Comparison of ENCODE assay signal across 8 cellular contexts in the genomic region with DNA sequence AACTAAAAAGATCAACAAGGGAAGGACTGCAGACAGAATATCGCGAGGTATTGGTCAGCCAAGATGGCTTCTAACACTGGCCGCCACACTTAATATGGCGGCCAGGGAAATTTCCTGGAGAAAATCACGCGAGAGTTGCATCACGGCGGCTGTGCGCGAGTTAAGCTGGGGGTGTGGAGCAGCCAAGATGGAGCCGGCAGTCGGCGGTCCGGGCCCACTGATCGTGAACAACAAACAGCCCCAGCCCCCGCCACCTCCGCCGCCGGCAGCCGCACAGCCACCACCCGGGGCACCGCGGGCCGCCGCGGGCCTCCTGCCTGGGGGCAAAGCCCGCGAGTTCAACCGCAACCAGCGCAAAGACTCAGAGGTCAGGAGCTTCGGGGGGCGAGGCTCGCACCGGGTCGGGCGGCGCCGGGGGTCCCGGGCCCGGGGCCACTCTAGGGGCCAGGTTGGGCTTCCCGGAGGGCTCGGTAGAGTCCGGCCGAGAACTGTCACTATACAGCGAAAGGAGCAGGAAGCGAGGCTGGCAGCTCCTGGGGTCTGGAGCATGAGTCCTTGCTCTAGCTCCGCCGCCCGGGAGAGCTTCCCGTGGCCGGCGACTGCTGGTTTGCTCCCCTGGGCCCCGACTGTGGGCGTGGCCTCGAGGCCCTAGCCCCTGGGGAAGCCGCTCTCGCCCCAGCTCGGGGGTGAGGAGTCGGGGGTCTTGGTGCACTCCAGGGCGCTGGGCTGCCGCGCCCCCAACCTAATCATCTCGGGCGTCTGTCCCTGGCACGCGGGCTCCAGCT. TPM values are rescaled to one million over a fixed set of nuclear protein-coding genes. Genes with fewer than 3 reads are reported as not detected.
DNase-seq lines count a peak whose midpoint lies in the region; ATAC-seq and TF ChIP-seq lines count a peak whose summit lies in the region.

A gene with protein sequence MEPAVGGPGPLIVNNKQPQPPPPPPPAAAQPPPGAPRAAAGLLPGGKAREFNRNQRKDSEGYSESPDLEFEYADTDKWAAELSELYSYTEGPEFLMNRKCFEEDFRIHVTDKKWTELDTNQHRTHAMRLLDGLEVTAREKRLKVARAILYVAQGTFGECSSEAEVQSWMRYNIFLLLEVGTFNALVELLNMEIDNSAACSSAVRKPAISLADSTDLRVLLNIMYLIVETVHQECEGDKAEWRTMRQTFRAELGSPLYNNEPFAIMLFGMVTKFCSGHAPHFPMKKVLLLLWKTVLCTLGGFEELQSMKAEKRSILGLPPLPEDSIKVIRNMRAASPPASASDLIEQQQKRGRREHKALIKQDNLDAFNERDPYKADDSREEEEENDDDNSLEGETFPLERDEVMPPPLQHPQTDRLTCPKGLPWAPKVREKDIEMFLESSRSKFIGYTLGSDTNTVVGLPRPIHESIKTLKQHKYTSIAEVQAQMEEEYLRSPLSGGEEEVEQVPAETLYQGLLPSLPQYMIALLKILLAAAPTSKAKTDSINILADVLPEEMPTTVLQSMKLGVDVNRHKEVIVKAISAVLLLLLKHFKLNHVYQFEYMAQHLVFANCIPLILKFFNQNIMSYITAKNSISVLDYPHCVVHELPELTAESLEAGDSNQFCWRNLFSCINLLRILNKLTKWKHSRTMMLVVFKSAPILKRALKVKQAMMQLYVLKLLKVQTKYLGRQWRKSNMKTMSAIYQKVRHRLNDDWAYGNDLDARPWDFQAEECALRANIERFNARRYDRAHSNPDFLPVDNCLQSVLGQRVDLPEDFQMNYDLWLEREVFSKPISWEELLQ (plus strand): TSS at position 174 of the 785 bp plus-strand sequence. CDS start 14 bp downstream, at position 188.

- H3K27ac ChIP-seq in left lung, result peak within 1 kb of the TSS; percentile 88 to 91

- H3K4me3 Mint-ChIP-seq in activated CD4-positive, alpha-beta T cell treated with anti-CD3 and anti-CD28 coated beads, Interleukin-2, amount 10 ng/mL, durations not matched to agents 7 days and 5 days, result peak within 1 kb of the TSS; percentile 91
- H3K4me3 Mint-ChIP-seq in dendritic cell treated with granulocyte-macrophage colony-stimulating factor and Interleukin-4, amounts not matched to agents 40 ng/mL and 50 ng/mL, for 4 days, result peak within 1 kb of the TSS; percentile 91

- no peaks in the 10 kb centered on the region for H3K27me3 Mint-ChIP-seq in activated CD4-positive, alpha-beta T cell treated with anti-CD3 and anti-CD28 coated beads, Interleukin-2, amount 10 ng/mL, durations not matched to agents 7 days and 5 days
- H3K27me3 Mint-ChIP-seq in dendritic cell treated with granulocyte-macrophage colony-stimulating factor and Interleukin-4, amounts not matched to agents 40 ng/mL and 50 ng/mL, for 4 days, result no peaks in the 10 kb centered on the region

- peaks cover 20% of the 10 kb centered on the region for H3K36me3 Mint-ChIP-seq in activated CD4-positive, alpha-beta T cell treated with anti-CD3 and anti-CD28 coated beads, Interleukin-2, amount 10 ng/mL, durations not matched to agents 7 days and 5 days (ENCODE audit: low read depth)
- peaks cover 31% of the 10 kb centered on the region for H3K36me3 Mint-ChIP-seq in dendritic cell treated with granulocyte-macrophage colony-stimulating factor and Interleukin-4, amounts not matched to agents 40 ng/mL and 50 ng/mL, for 4 days (ENCODE audit: low read depth)

- H3K4me1 ChIP-seq in left lung, result peaks cover 9 to 27% of the 10 kb centered on the region in 2 donors

- TF ChIP-seq CTCF in BJ (IDR thresholded peaks at IDR 0.05; ENCODE audit: insufficient read depth, low read depth, low read length) (no peak), left lung (IDR thresholded peaks at IDR 0.05) (peak in 1 of 2 donors; percentile 8)

- H3K9me3 Mint-ChIP-seq in activated CD4-positive, alpha-beta T cell treated with anti-CD3 and anti-CD28 coated beads, Interleukin-2, amount 10 ng/mL, durations not matched to agents 7 days and 5 days, result no peaks in the 10 kb centered on the region
- H3K9me3 Mint-ChIP-seq in dendritic cell treated with granulocyte-macrophage colony-stimulating factor and Interleukin-4, amounts not matched to agents 40 ng/mL and 50 ng/mL, for 4 days, result no peaks in the 10 kb centered on the region

- ATAC-seq in GM19324 (IDR thresholded peaks at IDR 0.05; ENCODE audit: low FRiP score, unreplicated experiment) (peak; percentile 89), HG03469 (IDR thresholded peaks at IDR 0.05; ENCODE audit: unreplicated experiment) (peak; percentile 78), left lung (peak; percentile 95)

- peaks cover 15% of the 10 kb centered on the region for H3K36me3 ChIP-seq in BJ (ENCODE audit: control insufficient read depth, insufficient read depth, low read length)
- H3K36me3 ChIP-seq in left lung, result peaks cover 0 to 25% of the 10 kb centered on the region in 2 donors

- intact Hi-C loops in dendritic cell treated with granulocyte-macrophage colony-stimulating factor and Interleukin-4, amounts not matched to agents 40 ng/mL and 50 ng/mL, for 4 days (cut with micrococcal nuclease), result no loop called here
- intact Hi-C loops in left lung (cut with DNase I), result no loop called here

- H3K9me3 ChIP-seq in left lung, result no peaks in the 10 kb centered on the region

- H3K4me3 ChIP-seq in BJ (ENCODE audit: low read depth, low read length) (peak within 1 kb of the TSS; percentile 79), left lung (peak within 1 kb of the TSS; percentile 98 to 99)

- H3K27me3 ChIP-seq in BJ (ENCODE audit: control insufficient read depth, insufficient read depth, low read length) (no peaks in the 10 kb centered on the region), left lung (no peaks in the 10 kb centered on the region)

- H3K4me1 Mint-ChIP-seq in activated CD4-positive, alpha-beta T cell treated with anti-CD3 and anti-CD28 coated beads, Interleukin-2, amount 10 ng/mL, durations not matched to agents 7 days and 5 days, result peaks cover 65% of the 10 kb centered on the region
- peaks cover 39% of the 10 kb centered on the region for H3K4me1 Mint-ChIP-seq in dendritic cell treated with granulocyte-macrophage colony-stimulating factor and Interleukin-4, amounts not matched to agents 40 ng/mL and 50 ng/mL, for 4 days (ENCODE audit: low read depth)

- peak within 1 kb of the TSS; percentile 93 for H3K27ac Mint-ChIP-seq in activated CD4-positive, alpha-beta T cell treated with anti-CD3 and anti-CD28 coated beads, Interleukin-2, amount 10 ng/mL, durations not matched to agents 7 days and 5 days
- H3K27ac Mint-ChIP-seq in dendritic cell treated with granulocyte-macrophage colony-stimulating factor and Interleukin-4, amounts not matched to agents 40 ng/mL and 50 ng/mL, for 4 days, result peak within 1 kb of the TSS; percentile 93

- POLR2A ChIA-PET in BJ (lab: Charles Lee), result interaction anchor here (0.6 to 0.8 kb wide), 5 partner anchors 26 to 828 kb away, joined by 3 to 18 read pairs (median 3); a partner anchor contains a TSS
- POLR2A ChIA-PET in activated CD4-positive, alpha-beta T cell treated with anti-CD3 and anti-CD28 coated beads, Interleukin-2, amount 10 ng/mL, durations not matched to agents 7 days and 5 days (lab: Charles Lee), result interaction anchor here (0.9 kb wide), 1 partner anchor 10 kb away, joined by 3 read pairs; no protein-coding TSS in a partner anchor

- CTCF ChIA-PET in BJ (lab: Yijun Ruan, JAX), result interaction anchor here (0.8 to 9.7 kb wide), 12 partner anchors 10 to 461 kb away, joined by 3 to 98 read pairs (median 4); a partner anchor contains a TSS
- CTCF ChIA-PET in activated CD4-positive, alpha-beta T cell treated with anti-CD3 and anti-CD28 coated beads, Interleukin-2, amount 10 ng/mL, durations not matched to agents 7 days and 5 days (lab: Charles Lee), result interaction anchor here (0.8 to 3.4 kb wide), 11 partner anchors 10 to 541 kb away, joined by 3 to 23 read pairs (median 5); a partner anchor contains a TSS

- DNase-seq in BJ (ENCODE audit: low read depth) (peak; percentile 87), NCI-H69 (lab: John Stamatoyannopoulos, UW) (peak; percentile 92), left lung (peak; percentile 95 to 96)
- DNase-seq in activated CD4-positive, alpha-beta T cell treated with anti-CD3 and anti-CD28 coated beads, Interleukin-2, amount 10 ng/mL, durations not matched to agents 7 days and 5 days, result peak; percentile 96
- peak; percentile 81 to 83 for DNase-seq in stimulated activated CD4-positive, alpha-beta T cell treated with anti-CD3 and anti-CD28 coated beads, Interleukin-2, amount 100 ng/mL, for 48 hours

RNA-seq across cellular contexts. Expression of the gene that starts here (rescaled TPM):
- polyA plus RNA-seq in BJ (2011; rRNA removed), result 37.3 and 46.2 TPM in 2 replicates
- 35.2 and 49.0 TPM in 2 replicates for polyA minus RNA-seq in BJ (2011; rRNA and poly(A)+ RNA removed)
- total RNA-seq in activated CD4-positive, alpha-beta T cell treated with anti-CD3 and anti-CD28 coated beads, Interleukin-2, amount 10 ng/mL, durations not matched to agents 7 days and 5 days, result 10 to 100 TPM; 33.4 to 35.9 TPM
- 10 to 100 TPM; 32.7 to 33.9 TPM for total RNA-seq in left lung

Comparison
In these comparisons a context has a peak if more than half of its experiments do, and no peak if none do; other contexts are left out.
1. Peak in every context shown above with its lines: DNase-seq, ATAC-seq, H3K4me3 ChIP-seq and H3K27ac ChIP-seq.